In the genomic region with DNA sequence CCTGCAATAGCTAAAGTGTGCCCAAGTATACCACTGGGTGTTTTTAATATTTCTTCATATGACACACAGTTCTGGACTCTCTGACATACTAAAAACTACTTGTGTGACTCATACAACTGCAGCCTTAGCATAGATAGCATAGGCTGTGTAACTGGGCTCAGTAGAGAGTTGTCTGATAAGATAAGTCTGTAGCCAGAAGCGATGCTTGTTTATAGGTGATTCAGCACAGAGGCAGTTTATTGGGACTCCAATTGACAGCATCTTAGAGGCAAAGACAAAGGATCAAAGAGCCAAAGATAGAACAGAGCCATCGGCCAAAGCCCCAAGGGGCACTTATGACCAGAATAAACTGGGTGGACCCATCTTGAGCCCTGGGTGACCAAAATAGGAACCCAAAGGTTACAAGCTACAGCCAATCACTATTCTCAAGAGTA, we compare ENCODE assay signal across 10 cellular contexts. TPM values are rescaled to one million over a fixed set of nuclear protein-coding genes. Genes with fewer than 3 reads are reported as not detected.
A peak's percentile ranks its signal among the peaks of the same experiment; 100 is the strongest.
DNase-seq lines count a peak whose midpoint lies in the region; ATAC-seq and TF ChIP-seq lines count a peak whose summit lies in the region.
"Had no signal": no experiment of that assay in that cellular context is flagged by ENCODE, and none has a peak within 500 bp of the region (broad histone marks: within the 10 kb centered on the region; RNA-seq: fewer than 3 reads in every experiment).

No MANE protein-coding gene starts in this region.

- peaks cover 3% of the 10 kb centered on the region; the same call in 1 of the 3 replicates for H3K4me1 Mint-ChIP-seq in GM23338

- H3K36me3 Mint-ChIP-seq in GM23338 (ENCODE audit: low read depth), result peaks cover 8% of the 10 kb centered on the region

- H3K27me3 ChIP-seq in psoas muscle (ENCODE audit: insufficient read depth in 3 of 3, low read length in 2 of 3) (no peaks in the 10 kb centered on the region), GM23338 (ENCODE audit: insufficient read depth) (no peaks in the 10 kb centered on the region)

- H3K4me2 ChIP-seq in GM23338, result no peak overlapping the region

- TF ChIP-seq CTCF in psoas muscle (IDR thresholded peaks at IDR 0.05) (no peak), GM23338 (conservative IDR thresholded peaks at IDR 0.05; ENCODE audit: low read depth in 2 of 2) (no peak)

- intact Hi-C loops in psoas muscle (cut with DNase I), result loop anchor here (2.0 to 5.0 kb wide), 2 partner anchors 36 to 41 kb away; partner anchors contain the start of gene AAK1 (in 1 of the 2)

- peaks cover 44% of the 10 kb centered on the region for H3K4me1 ChIP-seq in psoas muscle
- H3K4me1 ChIP-seq in GM23338 (ENCODE audit: insufficient read depth), result no peaks in the 10 kb centered on the region

- H2AFZ ChIP-seq in GM23338, result no peak overlapping the region

- H3K4me3 ChIP-seq in psoas muscle (no peak overlapping the region), GM23338 (no peak overlapping the region)

- peaks cover 2% of the 10 kb centered on the region for H3K27me3 Mint-ChIP-seq in GM23338 (ENCODE audit: insufficient read depth, low read depth, poor library complexity)

- no peak overlapping the region for H3K4me3 Mint-ChIP-seq in GM23338

- H4K20me1 ChIP-seq in GM23338 (replicated peaks; ENCODE audit: insufficient read depth), result no peaks in the 10 kb centered on the region

- no peaks in the 10 kb centered on the region for H3F3A ChIP-seq in GM23338 (replicated peaks; ENCODE audit: low read depth)

- H3K27ac ChIP-seq in psoas muscle (peak overlapping the region; percentile 67), GM23338 (ENCODE audit: low read depth) (no peak overlapping the region)

- peaks cover 0 to 4% of the 10 kb centered on the region in 2 donors for H3K36me3 ChIP-seq in psoas muscle (ENCODE audit: insufficient read depth in 1 of 2, low read depth in 1 of 2)
- H3K36me3 ChIP-seq in GM23338 (ENCODE audit: insufficient read depth), result no peaks in the 10 kb centered on the region

- no peaks in the 10 kb centered on the region for H3K9me2 ChIP-seq in GM23338 (ENCODE audit: insufficient read depth)

- peak; percentile 81 to 94 (median 90) for ATAC-seq in psoas muscle
- ATAC-seq in GM18519 (IDR thresholded peaks at IDR 0.05; ENCODE audit: low FRiP score, unreplicated experiment), result no peak
- no peak for ATAC-seq in GM23338
- ATAC-seq in HG03520 (IDR thresholded peaks at IDR 0.05; ENCODE audit: unreplicated experiment), result no peak

- no peak overlapping the region for H3K27ac Mint-ChIP-seq in GM23338

- peaks cover 18% of the 10 kb centered on the region for H3K79me2 ChIP-seq in GM23338 (replicated peaks; ENCODE audit: insufficient read depth)

- DNase-seq in H4 (ENCODE audit: low spot score), result peak; percentile 19
- peak; percentile 33 for DNase-seq in SW480 (ENCODE audit: low spot score)
- DNase-seq in fibroblast of gingiva (ENCODE audit: low read depth), result peak; percentile 40
- no peak for DNase-seq in psoas muscle
- DNase-seq in stimulated activated CD4-positive, alpha-beta T cell treated with anti-CD3 and anti-CD28 coated beads, Interleukin-4, amount 100 ng/mL, for 1 hour, result no peak
- no peak for DNase-seq in GM23338 (ENCODE audit: low spot score)
- DNase-seq: NK-92 treated with Interleukin-12 subunit alpha and Interleukin-12 subunit beta, amount 100 ng/mL, for 24 hours; stimulated activated CD4-positive, alpha-beta T cell treated with anti-CD3 and anti-CD28 coated beads, Interleukin-2, amount 100 ng/mL, for 48 hours had no signal

- peaks cover 6% of the 10 kb centered on the region for H3K9me3 Mint-ChIP-seq in GM23338

- 37 to 58% (median 49%) methylated on average over 2 of the region's 2 CpGs for WGBS in psoas muscle, 3 donors

- no peaks in the 10 kb centered on the region for H3K9me3 ChIP-seq in psoas muscle

TF ChIP-seq in GM23338, 12 proteins besides CTCF, POLR2A, EP300 and RAD21 (continues in another document):
- TF ChIP-seq EZH2 (IDR thresholded peaks at IDR 0.05; ENCODE audit: low read depth, unreplicated experiment) (no peak), NANOG (IDR thresholded peaks at IDR 0.05; ENCODE audit: borderline replicate concordance) (no peak), JUNB (IDR thresholded peaks at IDR 0.05; ENCODE audit: unreplicated experiment) (no peak), ETS1 (IDR thresholded peaks at IDR 0.05) (no peak), STAT1 (IDR thresholded peaks at IDR 0.05; ENCODE audit: unreplicated experiment) (no peak), ZNF114 (CRISPR knock-in tag; IDR thresholded peaks at IDR 0.05) (no peak), EZH2phosphoT487 (IDR thresholded peaks at IDR 0.05; ENCODE audit: unreplicated experiment) (no peak), CREB1 (CRISPR knock-in tag; IDR thresholded peaks at IDR 0.05; ENCODE audit: low read depth) (no peak)
- TF ChIP-seq, protein P1, sequence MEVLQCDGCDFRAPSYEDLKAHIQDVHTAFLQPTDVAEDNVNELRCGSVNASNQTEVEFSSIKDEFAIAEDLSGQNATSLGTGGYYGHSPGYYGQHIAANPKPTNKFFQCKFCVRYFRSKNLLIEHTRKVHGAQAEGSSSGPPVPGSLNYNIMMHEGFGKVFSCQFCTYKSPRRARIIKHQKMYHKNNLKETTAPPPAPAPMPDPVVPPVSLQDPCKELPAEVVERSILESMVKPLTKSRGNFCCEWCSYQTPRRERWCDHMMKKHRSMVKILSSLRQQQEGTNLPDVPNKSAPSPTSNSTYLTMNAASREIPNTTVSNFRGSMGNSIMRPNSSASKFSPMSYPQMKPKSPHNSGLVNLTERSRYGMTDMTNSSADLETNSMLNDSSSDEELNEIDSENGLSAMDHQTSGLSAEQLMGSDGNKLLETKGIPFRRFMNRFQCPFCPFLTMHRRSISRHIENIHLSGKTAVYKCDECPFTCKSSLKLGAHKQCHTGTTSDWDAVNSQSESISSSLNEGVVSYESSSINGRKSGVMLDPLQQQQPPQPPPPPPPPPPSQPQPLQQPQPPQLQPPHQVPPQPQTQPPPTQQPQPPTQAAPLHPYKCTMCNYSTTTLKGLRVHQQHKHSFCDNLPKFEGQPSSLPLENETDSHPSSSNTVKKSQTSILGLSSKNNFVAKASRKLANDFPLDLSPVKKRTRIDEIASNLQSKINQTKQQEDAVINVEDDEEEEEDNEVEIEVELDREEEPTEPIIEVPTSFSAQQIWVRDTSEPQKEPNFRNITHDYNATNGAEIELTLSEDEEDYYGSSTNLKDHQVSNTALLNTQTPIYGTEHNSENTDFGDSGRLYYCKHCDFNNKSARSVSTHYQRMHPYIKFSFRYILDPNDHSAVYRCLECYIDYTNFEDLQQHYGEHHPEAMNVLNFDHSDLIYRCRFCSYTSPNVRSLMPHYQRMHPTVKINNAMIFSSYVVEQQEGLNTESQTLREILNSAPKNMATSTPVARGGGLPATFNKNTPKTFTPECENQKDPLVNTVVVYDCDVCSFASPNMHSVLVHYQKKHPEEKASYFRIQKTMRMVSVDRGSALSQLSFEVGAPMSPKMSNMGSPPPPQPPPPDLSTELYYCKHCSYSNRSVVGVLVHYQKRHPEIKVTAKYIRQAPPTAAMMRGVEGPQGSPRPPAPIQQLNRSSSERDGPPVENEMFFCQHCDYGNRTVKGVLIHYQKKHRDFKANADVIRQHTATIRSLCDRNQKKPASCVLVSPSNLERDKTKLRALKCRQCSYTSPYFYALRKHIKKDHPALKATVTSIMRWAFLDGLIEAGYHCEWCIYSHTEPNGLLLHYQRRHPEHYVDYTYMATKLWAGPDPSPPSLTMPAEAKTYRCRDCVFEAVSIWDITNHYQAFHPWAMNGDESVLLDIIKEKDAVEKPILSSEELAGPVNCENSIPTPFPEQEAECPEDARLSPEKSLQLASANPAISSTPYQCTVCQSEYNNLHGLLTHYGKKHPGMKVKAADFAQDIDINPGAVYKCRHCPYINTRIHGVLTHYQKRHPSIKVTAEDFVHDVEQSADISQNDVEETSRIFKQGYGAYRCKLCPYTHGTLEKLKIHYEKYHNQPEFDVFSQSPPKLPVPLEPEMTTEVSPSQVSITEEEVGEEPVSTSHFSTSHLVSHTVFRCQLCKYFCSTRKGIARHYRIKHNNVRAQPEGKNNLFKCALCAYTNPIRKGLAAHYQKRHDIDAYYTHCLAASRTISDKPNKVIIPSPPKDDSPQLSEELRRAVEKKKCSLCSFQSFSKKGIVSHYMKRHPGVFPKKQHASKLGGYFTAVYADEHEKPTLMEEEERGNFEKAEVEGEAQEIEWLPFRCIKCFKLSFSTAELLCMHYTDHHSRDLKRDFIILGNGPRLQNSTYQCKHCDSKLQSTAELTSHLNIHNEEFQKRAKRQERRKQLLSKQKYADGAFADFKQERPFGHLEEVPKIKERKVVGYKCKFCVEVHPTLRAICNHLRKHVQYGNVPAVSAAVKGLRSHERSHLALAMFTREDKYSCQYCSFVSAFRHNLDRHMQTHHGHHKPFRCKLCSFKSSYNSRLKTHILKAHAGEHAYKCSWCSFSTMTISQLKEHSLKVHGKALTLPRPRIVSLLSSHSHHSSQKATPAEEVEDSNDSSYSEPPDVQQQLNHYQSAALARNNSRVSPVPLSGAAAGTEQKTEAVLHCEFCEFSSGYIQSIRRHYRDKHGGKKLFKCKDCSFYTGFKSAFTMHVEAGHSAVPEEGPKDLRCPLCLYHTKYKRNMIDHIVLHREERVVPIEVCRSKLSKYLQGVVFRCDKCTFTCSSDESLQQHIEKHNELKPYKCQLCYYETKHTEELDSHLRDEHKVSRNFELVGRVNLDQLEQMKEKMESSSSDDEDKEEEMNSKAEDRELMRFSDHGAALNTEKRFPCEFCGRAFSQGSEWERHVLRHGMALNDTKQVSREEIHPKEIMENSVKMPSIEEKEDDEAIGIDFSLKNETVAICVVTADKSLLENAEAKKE (CRISPR knock-in tag; IDR thresholded peaks at IDR 0.05), result no peak

RNA-seq across cellular contexts. Expression of gene AAK1, which starts 42.3 kb away (rescaled TPM):
- 11.5 and 19.8 TPM in 2 replicates for total RNA-seq in H4 (2014; rRNA removed; shearing (Covaris generic))
- total RNA-seq in psoas muscle, result 10 to 100 TPM; 52.5 to 95.2 (median 65.0) TPM
- polyA plus RNA-seq in psoas muscle (10 to 100 TPM in 2 of 3 donors, 1 to 10 TPM in 1; 7.8 to 21.9 (median 14.7) TPM), GM23338 (2016; fragmentation: Nextera tagmentation; extraction: Ambion mirVana) (44.7 and 52.4 TPM in 2 replicates)
- total RNA-seq in GM23338 (2014; rRNA removed; shearing (Covaris generic)), result 39.0 TPM in 2 replicates

Comparison
In these comparisons a context has a peak if more than half of its experiments do, and no peak if none do; other contexts are left out.
1. DNase-seq: peak in H4 (single experiment), SW480 (single experiment) and fibroblast of gingiva (single experiment); none in psoas muscle (0 of 2), stimulated activated CD4-positive, alpha-beta T cell treated with anti-CD3 and anti-CD28 coated beads, Interleukin-4, amount 100 ng/mL, for 1 hour (single experiment) and GM23338 (single experiment).
2. ATAC-seq: peak in psoas muscle (4 of 4); none in GM18519 (single experiment), GM23338 (single experiment) and HG03520 (single experiment).